Comparison of ENCODE assay signal across 9 cellular contexts in genomic region chr11:119339581-119340334, GRCh38. TPM values are rescaled to one million over a fixed set of nuclear protein-coding genes. Genes with fewer than 3 reads are reported as not detected.
DNase-seq lines count a peak whose midpoint lies in the region; ATAC-seq, FAIRE-seq and TF ChIP-seq lines count a peak whose summit lies in the region.
"Had no signal": no experiment of that assay in that cellular context is flagged by ENCODE, and none has a peak within 500 bp of the region (broad histone marks: within the 10 kb centered on the region; RNA-seq: fewer than 3 reads in every experiment).

No MANE protein-coding gene starts in this region.

- H3K36me3 ChIP-seq in SJSA1, result peaks cover 22% of the 10 kb centered on the region
- H3K36me3 ChIP-seq in left lung, result peaks cover 0 to 5% of the 10 kb centered on the region in 2 donors

- H3K27ac ChIP-seq in SJSA1 (no peak overlapping the region), left lung (peak overlapping the region; percentile 86 to 89)

- TF ChIP-seq CTCF in left lung (IDR thresholded peaks at IDR 0.05), result peak; percentile 86 to 88

- FAIRE-seq in GM19239 (lab: Jason Lieb, UNC), result no peak
- FAIRE-seq: colon had no signal

- intact Hi-C loops in left lung (cut with DNase I), result no loop called here

- ATAC-seq in activated CD4-positive, CD25-positive, alpha-beta regulatory T cell treated with anti-CD3 and anti-CD28 coated beads, Interleukin-2, amount 50 U/mL, for 24 hours, result no peak
- peak; percentile 72 for ATAC-seq in left lung
- no peak for ATAC-seq in stimulated activated naive CD8-positive, alpha-beta T cell treated with anti-CD3 and anti-CD28 coated beads, Interleukin-15, Interleukin-2, amounts not matched to agents 100 U/mL and 50 U/mL, for 24 hours

- no peaks in the 10 kb centered on the region for H3K9me3 ChIP-seq in SJSA1 (replicated peaks)
- H3K9me3 ChIP-seq in left lung, result no peaks in the 10 kb centered on the region

- DNase-seq in activated CD4-positive, CD25-positive, alpha-beta regulatory T cell treated with anti-CD3 and anti-CD28 coated beads, Interleukin-2, amount 50 U/mL, for 72 hours, result peak; percentile 63
- peak in 1 of 2 experiments; percentile 37 for DNase-seq in SJSA1 (ENCODE audit: low read depth in 1 of 2, low spot score in 2 of 2)
- peak; percentile 38 for DNase-seq in dedifferentiated amniotic fluid mesenchymal stem cell (ENCODE audit: extremely low spot score)
- DNase-seq in left lung, result peak; percentile 67 to 93
- peak; percentile 69 for DNase-seq in stimulated activated naive CD8-positive, alpha-beta T cell treated with anti-CD3 and anti-CD28 coated beads, Interleukin-15, Interleukin-2, amounts not matched to agents 100 U/mL and 50 U/mL, for 24 hours
- no peak for DNase-seq in germinal center (ENCODE audit: low spot score)
- DNase-seq in GM19239 (ENCODE audit: insufficient read length, low spot score), result no peak

- H3K27me3 ChIP-seq in SJSA1 (replicated peaks), result no peaks in the 10 kb centered on the region
- peaks cover 7 to 54% of the 10 kb centered on the region in 2 donors for H3K27me3 ChIP-seq in left lung

- H3K4me3 ChIP-seq in SJSA1 (peak overlapping the region; percentile 35), left lung (peak overlapping the region; percentile 51 to 53)

- peaks cover 50% of the 10 kb centered on the region for H3K4me1 ChIP-seq in SJSA1 (replicated peaks)
- H3K4me1 ChIP-seq in left lung, result peaks cover 21 to 63% of the 10 kb centered on the region in 2 donors

RNA-seq across cellular contexts. Expression of gene C1QTNF5, which starts 0.9 kb away (rescaled TPM):
- 0.11 TPM in 1 of 2 replicates, not detected in the other for total RNA-seq in SJSA1 (2014; rRNA removed; shearing (Covaris generic))
- total RNA-seq in left lung, result 10 to 100 TPM; 20.0 to 33.3 TPM

RNA-seq across cellular contexts. Expression of gene RNF26, which starts 5.4 kb away (rescaled TPM):
- total RNA-seq in SJSA1 (2014; rRNA removed; shearing (Covaris generic)), result 2.2 and 3.4 TPM in 2 replicates
- total RNA-seq in left lung, result 10 to 100 TPM; 22.0 to 28.3 TPM

RNA-seq across cellular contexts. Expression of gene MFRP, which starts 6.7 kb away (rescaled TPM):
- not detected in 2 replicates for total RNA-seq in SJSA1 (2014; rRNA removed; shearing (Covaris generic))
- total RNA-seq in left lung, result not detected

RNA-seq across cellular contexts. Expression of gene MCAM, which starts 22.8 kb away (rescaled TPM):
- total RNA-seq in SJSA1 (2014; rRNA removed; shearing (Covaris generic)), result 272 and 358 TPM in 2 replicates
- 10 to 100 TPM; 59.5 to 87.5 TPM for total RNA-seq in left lung

RNA-seq across cellular contexts. Expression of gene USP2, which starts 41.7 kb away (rescaled TPM):
- total RNA-seq in SJSA1 (2014; rRNA removed; shearing (Covaris generic)), result 0.21 TPM in 1 of 2 replicates, not detected in the other
- total RNA-seq in left lung, result 1 to 10 TPM; 2.6 to 3.7 TPM

Comparison
In these comparisons a context has a peak if more than half of its experiments do, and no peak if none do; other contexts are left out.
1. DNase-seq: peak in activated CD4-positive, CD25-positive, alpha-beta regulatory T cell treated with anti-CD3 and anti-CD28 coated beads, Interleukin-2, amount 50 U/mL, for 72 hours (single experiment), dedifferentiated amniotic fluid mesenchymal stem cell (single experiment), left lung (2 of 2) and stimulated activated naive CD8-positive, alpha-beta T cell treated with anti-CD3 and anti-CD28 coated beads, Interleukin-15, Interleukin-2, amounts not matched to agents 100 U/mL and 50 U/mL, for 24 hours (single experiment); none in germinal center (single experiment) and GM19239 (single experiment).
2. RNA of gene C1QTNF5, which starts 0.9 kb away (total RNA-seq): 20.0 to 33.3 TPM in left lung; 0.11 TPM in SJSA1; every median in the first group is over 10 times any median in the second.